ENCODE assay signal across 8 cellular contexts in the genomic region with DNA sequence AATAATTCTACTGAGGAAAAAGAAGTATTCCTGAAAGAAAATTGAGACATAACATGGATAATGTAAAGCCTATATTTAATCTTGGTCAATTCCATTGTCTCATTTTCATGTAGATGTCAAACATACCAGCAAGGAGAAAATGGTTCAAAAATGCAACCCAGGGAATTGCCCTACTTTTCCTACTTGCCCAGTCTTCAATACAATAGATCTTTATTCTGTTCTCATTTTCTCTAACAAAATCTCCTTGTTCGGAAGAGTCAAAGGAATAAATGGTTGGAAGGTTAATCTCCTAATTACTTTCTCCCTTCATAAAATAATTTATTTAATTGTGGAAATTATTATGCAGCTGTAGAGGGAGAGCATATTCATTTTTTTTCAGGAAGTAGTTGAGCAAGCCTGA.
"Had no signal": no experiment of that assay in that cellular context is flagged by ENCODE, and none has a peak within 500 bp of the region (broad histone marks: within the 10 kb centered on the region; RNA-seq: fewer than 3 reads in every experiment).

No MANE protein-coding gene starts in this region.

- H3K4me3 Mint-ChIP-seq: HFFc6 had no signal

- H3K36me3 ChIP-seq: HAP-1 had no signal

- H3K27ac ChIP-seq: GM23248 had no signal

- ATAC-seq: HCT116, K562 had no signal

- DNase-seq: GM23248, GOT3, H7, HFFc6, IMR-90 had no signal

- H3K4me3 ChIP-seq: GM23248, HAP-1, K562 had no signal

- H3K27ac Mint-ChIP-seq: HFFc6 had no signal

- H3K9me3 ChIP-seq: HAP-1 had no signal
